In genomic region chr2:223943561-223944008, GRCh38 we compare ENCODE assay signal across 8 cellular contexts. TPM values are rescaled to one million over a fixed set of nuclear protein-coding genes. Genes with fewer than 3 reads are reported as not detected.
A peak's percentile ranks its signal among the peaks of the same experiment; 100 is the strongest.
DNase-seq lines count a peak whose midpoint lies in the region; ATAC-seq and TF ChIP-seq lines count a peak whose summit lies in the region.

No MANE protein-coding gene starts in this region.

- peaks cover 11% of the 10 kb centered on the region for H3K36me3 Mint-ChIP-seq in natural killer cell treated with Interleukin-12 subunit alpha and Interleukin-12 subunit beta and Interleukin-15 and Interleukin-18, amount 100 ng/mL, for 72 hours

- peak overlapping the region; percentile 90 for H2AFZ ChIP-seq in PC-3 (ENCODE audit: low read length)

- H3K79me2 ChIP-seq in PC-3 (ENCODE audit: low read length), result peaks cover 71% of the 10 kb centered on the region

- POLR2A ChIA-PET in PC-3 (lab: Charles Lee; ENCODE audit: unreplicated experiment), result interaction anchor here (0.7 kb wide), 2 partner anchors 82 to 144 kb away, joined by 3 to 4 read pairs; no protein-coding TSS in a partner anchor

- peaks cover 23% of the 10 kb centered on the region for H3K4me1 ChIP-seq in PC-3 (ENCODE audit: insufficient read depth, low read length)
- peaks cover 11% of the 10 kb centered on the region for H3K4me1 ChIP-seq in effector memory CD4-positive, alpha-beta T cell (ENCODE audit: control insufficient read depth, insufficient read depth, low read length, poor library complexity, severe bottlenecking)

- peak overlapping the region; percentile 88 for H3K4me2 ChIP-seq in PC-3 (ENCODE audit: low read length)

- intact Hi-C loops in PC-3 (cut with micrococcal nuclease), result loop anchor here (5.0 to 10.0 kb wide), 2 partner anchors 46 to 109 kb away; partner anchors contain the start of gene AP1S3

- TSS peak; percentile 57 for BruUV-seq in PC-3 (replicated peaks; lab: Mats Ljungman, UMichigan)

- H3K27ac ChIP-seq in PC-3 (ENCODE audit: low read length) (peak overlapping the region; percentile 75), WERI-Rb-1 (no peak overlapping the region)
- H3K27ac ChIP-seq in effector memory CD4-positive, alpha-beta T cell (ENCODE audit: insufficient read depth, low read length, poor library complexity, severe bottlenecking), result no peak overlapping the region

- peaks cover 3 to 6% of the 10 kb centered on the region in 2 donors for H3K27me3 Mint-ChIP-seq in natural killer cell treated with Interleukin-12 subunit alpha and Interleukin-12 subunit beta and Interleukin-15 and Interleukin-18, amount 100 ng/mL, for 72 hours

- peaks cover 33 to 50% of the 10 kb centered on the region in 2 donors for H3K4me1 Mint-ChIP-seq in natural killer cell treated with Interleukin-12 subunit alpha and Interleukin-12 subunit beta and Interleukin-15 and Interleukin-18, amount 100 ng/mL, for 72 hours (ENCODE audit: low read depth in 2 of 2)

- CTCF ChIA-PET in PC-3 (lab: Charles Lee), result interaction anchor here (0.5 to 1.4 kb wide), 2 partner anchors 20 to 82 kb away, joined by 3 read pairs; no protein-coding TSS in a partner anchor

- peak overlapping the region; percentile 75 for H3K4me3 Mint-ChIP-seq in natural killer cell treated with Interleukin-12 subunit alpha and Interleukin-12 subunit beta and Interleukin-15 and Interleukin-18, amount 100 ng/mL, for 72 hours

- H3K27me3 ChIP-seq in GM06990 (replicated peaks; ENCODE audit: control insufficient read depth, insufficient read depth, low read length), result no peaks in the 10 kb centered on the region
- H3K27me3 ChIP-seq in PC-3 (ENCODE audit: low read length), result no peaks in the 10 kb centered on the region
- no peaks in the 10 kb centered on the region for H3K27me3 ChIP-seq in effector memory CD4-positive, alpha-beta T cell (replicated peaks; ENCODE audit: control insufficient read depth, insufficient read depth, low read length, poor library complexity, severe bottlenecking)
- H3K27me3 ChIP-seq in WERI-Rb-1 (ENCODE audit: insufficient read depth, low read depth, severe bottlenecking), result no peaks in the 10 kb centered on the region

- 0 out of 2 replicates have a peak, but pooled peaks cover 6% of the 10 kb centered on the region for H4K20me1 ChIP-seq in PC-3 (ENCODE audit: low read length)

- ATAC-seq in PC-3, result peak; percentile 57
- no peak for ATAC-seq in natural killer cell treated with Interleukin-12 subunit alpha and Interleukin-12 subunit beta and Interleukin-15 and Interleukin-18, amount 100 ng/mL, for 72 hours
- ATAC-seq in HG03354 (IDR thresholded peaks at IDR 0.05; ENCODE audit: poor library complexity, severe bottlenecking, unreplicated experiment), result no peak
- no peak for ATAC-seq in HG02970 (IDR thresholded peaks at IDR 0.05; ENCODE audit: low FRiP score, unreplicated experiment)
- ATAC-seq in GM19463 (IDR thresholded peaks at IDR 0.05; ENCODE audit: unreplicated experiment), result no peak

- H3K36me3 ChIP-seq in GM06990 (ENCODE audit: control insufficient read depth, insufficient read depth, low read length) (no peaks in the 10 kb centered on the region), PC-3 (ENCODE audit: low read depth, low read length) (peaks cover 11% of the 10 kb centered on the region; the same call in 1 of the 2 replicates), WERI-Rb-1 (no peaks in the 10 kb centered on the region; the same call in none of the 2 replicates)
- no peaks in the 10 kb centered on the region for H3K36me3 ChIP-seq in effector memory CD4-positive, alpha-beta T cell (ENCODE audit: control insufficient read depth, insufficient read depth, low read length)

- DNase-seq in GM06990 (ENCODE audit: extremely low read depth, insufficient read length), result no peak
- DNase-seq in PC-3, result peak; percentile 78
- DNase-seq in effector memory CD4-positive, alpha-beta T cell, result no peak
- no peak for DNase-seq in natural killer cell treated with Interleukin-12 subunit alpha and Interleukin-12 subunit beta and Interleukin-15 and Interleukin-18, amount 100 ng/mL, for 72 hours (ENCODE audit: low spot score)
- DNase-seq in WERI-Rb-1, result no peak

- H3K9me2 ChIP-seq in PC-3 (replicated peaks; ENCODE audit: low read length), result no peaks in the 10 kb centered on the region

- H3K27ac Mint-ChIP-seq in natural killer cell treated with Interleukin-12 subunit alpha and Interleukin-12 subunit beta and Interleukin-15 and Interleukin-18, amount 100 ng/mL, for 72 hours, result peak overlapping the region; percentile 56 to 84

- peak overlapping the region; percentile 98 for H3K4me3 ChIP-seq in GM06990 (replicated peaks; ENCODE audit: low read depth, low read length)
- H3K4me3 ChIP-seq in PC-3 (ENCODE audit: low read length), result peak overlapping the region; percentile 92
- H3K4me3 ChIP-seq in effector memory CD4-positive, alpha-beta T cell (ENCODE audit: insufficient read depth, low read depth, low read length, poor library complexity, severe bottlenecking), result peak overlapping the region; percentile 99
- H3K4me3 ChIP-seq in WERI-Rb-1 (ENCODE audit: low read depth, low read length), result no peak overlapping the region; the same call in 1 of the 2 replicates

- peaks cover 4% of the 10 kb centered on the region for H3F3A ChIP-seq in PC-3 (ENCODE audit: low read length, unreplicated experiment)

- H3K9me3 ChIP-seq in PC-3 (ENCODE audit: low read length) (no peaks in the 10 kb centered on the region), WERI-Rb-1 (ENCODE audit: severe bottlenecking) (no peaks in the 10 kb centered on the region)
- H3K9me3 ChIP-seq in effector memory CD4-positive, alpha-beta T cell (ENCODE audit: control insufficient read depth, low read length), result no peaks in the 10 kb centered on the region

- H3K9me3 Mint-ChIP-seq in natural killer cell treated with Interleukin-12 subunit alpha and Interleukin-12 subunit beta and Interleukin-15 and Interleukin-18, amount 100 ng/mL, for 72 hours, result peaks cover 3% of the 10 kb centered on the region

- TF ChIP-seq CTCF in GM06990 (IDR thresholded peaks at IDR 0.05; ENCODE audit: insufficient read depth, low read length, poor library complexity, severe bottlenecking) (no peak), PC-3 (conservative IDR thresholded peaks at IDR 0.05; ENCODE audit: low read depth, low read length) (no peak), WERI-Rb-1 (IDR thresholded peaks at IDR 0.05; ENCODE audit: low read depth, low read length) (no peak)

- peak overlapping the region; percentile 94 for H3K9ac ChIP-seq in PC-3 (ENCODE audit: low read length)

RNA-seq across cellular contexts. Expression of gene WDFY1, which starts 1.6 kb away (rescaled TPM):
- 44.9 and 47.7 TPM in 2 replicates for total RNA-seq in PC-3 (2014; rRNA removed)
- total RNA-seq in natural killer cell treated with Interleukin-12 subunit alpha and Interleukin-12 subunit beta and Interleukin-15 and Interleukin-18, amount 100 ng/mL, for 72 hours, result 10 to 100 TPM; 12.0 to 20.3 TPM

RNA-seq across cellular contexts. Expression of gene MRPL44, which starts 13.7 kb away (rescaled TPM):
- total RNA-seq in PC-3 (2014; rRNA removed), result 22.4 and 24.8 TPM in 2 replicates
- 10 to 100 TPM; 29.0 to 29.1 TPM for total RNA-seq in natural killer cell treated with Interleukin-12 subunit alpha and Interleukin-12 subunit beta and Interleukin-15 and Interleukin-18, amount 100 ng/mL, for 72 hours
